In the genomic region with DNA sequence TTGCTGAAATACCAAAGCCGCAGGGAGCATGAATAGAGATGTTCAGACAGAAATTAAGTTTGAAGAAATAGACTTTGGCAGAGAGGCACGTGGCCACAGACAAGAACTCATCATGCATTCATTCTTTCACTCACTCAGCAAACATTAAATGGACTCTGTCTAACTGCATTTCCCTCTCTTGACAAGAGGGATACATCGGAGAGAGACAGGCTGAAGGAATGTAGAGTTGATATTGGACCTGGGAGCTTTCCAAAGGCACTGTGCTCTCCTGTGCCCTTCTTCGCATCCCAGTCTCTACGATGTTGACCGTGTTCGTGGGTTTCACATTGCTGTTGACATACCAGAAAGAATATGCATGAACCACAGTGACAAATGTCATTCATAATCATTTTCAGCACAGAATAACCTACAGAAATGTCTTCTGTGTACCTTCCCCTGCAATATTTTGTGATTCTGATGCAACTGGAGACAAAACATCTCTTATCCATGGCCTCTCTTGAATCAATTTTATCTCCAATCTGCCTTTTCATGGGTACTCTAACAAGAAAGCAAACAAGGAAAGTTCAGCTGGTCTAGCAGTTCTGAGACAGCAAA, we compare ENCODE assay signal across 18 cellular contexts.
"Had no signal": no experiment of that assay in that cellular context is flagged by ENCODE, and none has a peak within 500 bp of the region (broad histone marks: within the 10 kb centered on the region; RNA-seq: fewer than 3 reads in every experiment).

No MANE protein-coding gene starts in this region.

- H3K9me3 ChIP-seq: left ventricle myocardium inferior, lower lobe of right lung, testis, transverse colon had no signal

- H3K27ac ChIP-seq: coronary artery, heart right ventricle, left ventricle myocardium inferior, lower lobe of right lung, testis had no signal

- H3K27ac Mint-ChIP-seq: memory B cell; mesothelial cell of epicardium; natural killer cell; stimulated activated naive B cell treated with anti-CD40 and anti-IgM and Interleukin-4, amounts not matched to agents 10 μg/mL and 1 μg/mL and 100 μg/mL, for 72 hours had no signal

- H3K4me3 ChIP-seq: coronary artery, heart right ventricle, left ventricle myocardium inferior, lower lobe of right lung, testis, transverse colon had no signal

- H3K4me1 Mint-ChIP-seq: immature natural killer cell; mesothelial cell of epicardium; natural killer cell; stimulated activated naive CD8-positive, alpha-beta T cell treated with anti-CD3 and anti-CD28 coated beads, Interleukin-15, amount 100 ng/mL, for 72 hours had no signal

- H3K36me3 ChIP-seq: heart right ventricle, left ventricle myocardium inferior, lower lobe of right lung, transverse colon had no signal

- H3K27me3 Mint-ChIP-seq: memory B cell; stimulated activated naive B cell treated with anti-CD40 and anti-IgM and Interleukin-4, amounts not matched to agents 10 μg/mL and 1 μg/mL and 100 μg/mL, for 72 hours; stimulated activated naive CD8-positive, alpha-beta T cell treated with anti-CD3 and anti-CD28 coated beads, Interleukin-15, amount 100 ng/mL, for 72 hours had no signal

- ATAC-seq: heart right ventricle; lower lobe of right lung; natural killer cell; right cardiac atrium; stimulated activated naive B cell treated with anti-CD40 and anti-IgM and Interleukin-4, amounts not matched to agents 10 μg/mL and 1 μg/mL and 100 μg/mL, for 72 hours had no signal

- H3K4me1 ChIP-seq: heart right ventricle, left ventricle myocardium inferior, lower lobe of right lung, testis had no signal

- H3K36me3 Mint-ChIP-seq: natural killer cell had no signal

- H3K27me3 ChIP-seq: heart right ventricle, testis, transverse colon had no signal

- H3K4me3 Mint-ChIP-seq: immature natural killer cell; memory B cell; mesothelial cell of epicardium; natural killer cell; neural crest cell; stimulated activated naive B cell treated with anti-CD40 and anti-IgM and Interleukin-4, amounts not matched to agents 10 μg/mL and 1 μg/mL and 100 μg/mL, for 72 hours; stimulated activated naive CD8-positive, alpha-beta T cell treated with anti-CD3 and anti-CD28 coated beads, Interleukin-15, amount 100 ng/mL, for 72 hours had no signal

- H3K9me3 Mint-ChIP-seq: immature natural killer cell; memory B cell; mesothelial cell of epicardium; natural killer cell; neural crest cell; stimulated activated naive B cell treated with anti-CD40 and anti-IgM and Interleukin-4, amounts not matched to agents 10 μg/mL and 1 μg/mL and 100 μg/mL, for 72 hours; stimulated activated naive CD8-positive, alpha-beta T cell treated with anti-CD3 and anti-CD28 coated beads, Interleukin-15, amount 100 ng/mL, for 72 hours had no signal

- DNase-seq: effector CD4-positive, alpha-beta T cell; heart right ventricle; immature natural killer cell; left ventricle myocardium inferior; lower lobe of right lung; natural killer cell; right cardiac atrium; stimulated activated CD4-positive, alpha-beta T cell treated with anti-CD3 and anti-CD28 coated beads, Interleukin-4, amount 100 ng/mL, for 1 hour; stimulated activated naive B cell treated with anti-CD40 and anti-IgM and Interleukin-4, amounts not matched to agents 10 μg/mL and 1 μg/mL and 100 μg/mL, for 72 hours; stimulated activated naive CD8-positive, alpha-beta T cell treated with anti-CD3 and anti-CD28 coated beads, Interleukin-15, amount 100 ng/mL, for 72 hours; testis; transverse colon had no signal

- FAIRE-seq: frontal cortex, keratinocyte had no signal
